In genomic region chr2:237712477-237713377, GRCh38 we compare ENCODE assay signal across 18 cellular contexts.
DNase-seq lines count a peak whose midpoint lies in the region; ATAC-seq and TF ChIP-seq lines count a peak whose summit lies in the region.
"Had no signal": no experiment of that assay in that cellular context is flagged by ENCODE, and none has a peak within 500 bp of the region (broad histone marks: within the 10 kb centered on the region; RNA-seq: fewer than 3 reads in every experiment).

No MANE protein-coding gene starts in this region.

- TF ChIP-seq POLR2A in sigmoid colon (IDR thresholded peaks at IDR 0.05) = no peak

- H3K27ac ChIP-seq in right cardiac atrium (ENCODE audit: low read length) = peak overlapping the region; percentile 23
- peak overlapping the region; percentile 15 to 97 (median 64) for H3K27ac ChIP-seq in sigmoid colon
- H3K27ac ChIP-seq: prostate gland had no signal

- 75% methylated on average over 26 of the region's 26 CpGs for WGBS in right cardiac atrium
- 94 to 95% methylated on average over 26 of the region's 26 CpGs for WGBS in sigmoid colon, 2 donors

- DNase-seq in activated CD8-positive, alpha-beta memory T cell treated with anti-CD3 and anti-CD28 coated beads, Interleukin-2, amount 10 ng/mL, durations not matched to agents 7 days and 5 days = peak; percentile 29
- no peak for DNase-seq in activated CD8-positive, alpha-beta memory T cell treated with anti-CD3 and anti-CD28 coated beads, Interleukin-2, amount 50 U/mL, for 48 hours
- DNase-seq in right cardiac atrium (no peak), sigmoid colon (no peak)
- no peak for DNase-seq in stimulated activated CD4-positive, alpha-beta T cell treated with anti-CD3 and anti-CD28 coated beads, Interleukin-12 subunit alpha, Interleukin-12 subunit beta, amount 100 ng/mL, for 4 hours
- no peak for DNase-seq in central memory CD4-positive, alpha-beta T cell
- no peak for DNase-seq in activated CD8-positive, alpha-beta memory T cell treated with anti-CD3 and anti-CD28 coated beads for 24 hours
- DNase-seq: anterior cingulate cortex, COR-L47, foreskin fibroblast, Karpas-422, NCI-H1105 treated with DMSO at 0.1 percent for 48 hours, NCI-H2171, transverse colon had no signal

- no peaks in the 10 kb centered on the region for H3K9me3 Mint-ChIP-seq in activated CD8-positive, alpha-beta memory T cell treated with anti-CD3 and anti-CD28 coated beads, Interleukin-2, amount 10 ng/mL, durations not matched to agents 7 days and 5 days (ENCODE audit: low read depth)
- H3K9me3 Mint-ChIP-seq in activated T-helper 17 cell treated with anti-CD3 and anti-CD28 coated beads, Interleukin-2, amount 50 U/mL, for 72 hours = no peaks in the 10 kb centered on the region
- H3K9me3 Mint-ChIP-seq: stimulated activated memory B cell treated with anti-CD40 and anti-IgM and Interleukin-4, amounts not matched to agents 10 μg/mL and 1 μg/mL and 100 μg/mL, for 72 hours had no signal

- H3K27me3 Mint-ChIP-seq in activated CD8-positive, alpha-beta memory T cell treated with anti-CD3 and anti-CD28 coated beads, Interleukin-2, amount 10 ng/mL, durations not matched to agents 7 days and 5 days = no peaks in the 10 kb centered on the region
- H3K27me3 Mint-ChIP-seq in activated T-helper 17 cell treated with anti-CD3 and anti-CD28 coated beads, Interleukin-2, amount 50 U/mL, for 72 hours = no peaks in the 10 kb centered on the region
- H3K27me3 Mint-ChIP-seq: stimulated activated memory B cell treated with anti-CD40 and anti-IgM and Interleukin-4, amounts not matched to agents 10 μg/mL and 1 μg/mL and 100 μg/mL, for 72 hours had no signal

- no peak for TF ChIP-seq EP300 in sigmoid colon (IDR thresholded peaks at IDR 0.05)

- CTCF ChIA-PET in activated CD8-positive, alpha-beta memory T cell treated with anti-CD3 and anti-CD28 coated beads, Interleukin-2, amount 10 ng/mL, durations not matched to agents 7 days and 5 days (lab: Charles Lee) = interaction anchor here (0.9 to 1.6 kb wide), 7 partner anchors 11 to 141 kb away, joined by 3 to 4 read pairs (median 3); no protein-coding TSS in a partner anchor

- no peak overlapping the region for H3K4me3 Mint-ChIP-seq in activated CD8-positive, alpha-beta memory T cell treated with anti-CD3 and anti-CD28 coated beads, Interleukin-2, amount 10 ng/mL, durations not matched to agents 7 days and 5 days
- no peak overlapping the region for H3K4me3 Mint-ChIP-seq in activated T-helper 17 cell treated with anti-CD3 and anti-CD28 coated beads, Interleukin-2, amount 50 U/mL, for 72 hours
- H3K4me3 Mint-ChIP-seq: stimulated activated memory B cell treated with anti-CD40 and anti-IgM and Interleukin-4, amounts not matched to agents 10 μg/mL and 1 μg/mL and 100 μg/mL, for 72 hours had no signal

- H3K36me3 ChIP-seq in sigmoid colon = peaks cover 0 to 31% (median 8%) of the 10 kb centered on the region in 4 donors
- H3K36me3 ChIP-seq: prostate gland had no signal

- H3K4me1 ChIP-seq in right cardiac atrium (ENCODE audit: control insufficient read depth, insufficient read depth, low read length) (peaks cover 19% of the 10 kb centered on the region), sigmoid colon (peaks cover 0 to 77% (median 62%) of the 10 kb centered on the region in 4 donors)

- H3K27me3 ChIP-seq in right cardiac atrium (ENCODE audit: control insufficient read depth, insufficient read depth) (no peaks in the 10 kb centered on the region), sigmoid colon (no peaks in the 10 kb centered on the region)
- H3K27me3 ChIP-seq: transverse colon had no signal

- intact Hi-C loops in right cardiac atrium (cut with DNase I) (no loop called here), sigmoid colon (cut with DNase I) (no loop called here)

- H3K4me3 ChIP-seq in right cardiac atrium (ENCODE audit: low read length) (no peak overlapping the region), sigmoid colon (no peak overlapping the region)
- H3K4me3 ChIP-seq: prostate gland, transverse colon had no signal

- H3K27ac Mint-ChIP-seq in activated CD8-positive, alpha-beta memory T cell treated with anti-CD3 and anti-CD28 coated beads, Interleukin-2, amount 10 ng/mL, durations not matched to agents 7 days and 5 days = no peak overlapping the region
- H3K27ac Mint-ChIP-seq in activated T-helper 17 cell treated with anti-CD3 and anti-CD28 coated beads, Interleukin-2, amount 50 U/mL, for 72 hours = peak overlapping the region; percentile 12

- H3K36me3 Mint-ChIP-seq in activated CD8-positive, alpha-beta memory T cell treated with anti-CD3 and anti-CD28 coated beads, Interleukin-2, amount 10 ng/mL, durations not matched to agents 7 days and 5 days = peaks cover 19% of the 10 kb centered on the region
- H3K36me3 Mint-ChIP-seq in activated T-helper 17 cell treated with anti-CD3 and anti-CD28 coated beads, Interleukin-2, amount 50 U/mL, for 72 hours (ENCODE audit: low read depth) = peaks cover 100% of the 10 kb centered on the region

- peaks cover 27% of the 10 kb centered on the region for H3K4me1 Mint-ChIP-seq in activated CD8-positive, alpha-beta memory T cell treated with anti-CD3 and anti-CD28 coated beads, Interleukin-2, amount 10 ng/mL, durations not matched to agents 7 days and 5 days
- H3K4me1 Mint-ChIP-seq in activated T-helper 17 cell treated with anti-CD3 and anti-CD28 coated beads, Interleukin-2, amount 50 U/mL, for 72 hours = peaks cover 29% of the 10 kb centered on the region

- no peak for ATAC-seq in activated CD8-positive, alpha-beta memory T cell treated with anti-CD3 and anti-CD28 coated beads, Interleukin-2, amount 10 ng/mL, durations not matched to agents 7 days and 5 days
- no peak for ATAC-seq in activated T-helper 17 cell treated with anti-CD3 and anti-CD28 coated beads, Interleukin-2, amount 50 U/mL, for 72 hours (replicated peaks)
- ATAC-seq in right cardiac atrium = peak in 1 of 2 donors; percentile 14
- ATAC-seq: left colon; stimulated activated memory B cell treated with anti-CD40 and anti-IgM and Interleukin-4, amounts not matched to agents 10 μg/mL and 1 μg/mL and 100 μg/mL, for 72 hours had no signal

- no peaks in the 10 kb centered on the region for H3K9me3 ChIP-seq in right cardiac atrium (ENCODE audit: control insufficient read depth, low read length)
- no peaks in the 10 kb centered on the region for H3K9me3 ChIP-seq in sigmoid colon
- H3K9me3 ChIP-seq: prostate gland, transverse colon had no signal

- no peak for TF ChIP-seq CTCF in sigmoid colon (IDR thresholded peaks at IDR 0.05)
